Comparison of ENCODE assay signal across 9 cellular contexts in genomic region chr20:50226093-50226974, GRCh38. TPM values are rescaled to one million over a fixed set of nuclear protein-coding genes. Genes with fewer than 3 reads are reported as not detected.
DNase-seq lines count a peak whose midpoint lies in the region; ATAC-seq, FAIRE-seq and TF ChIP-seq lines count a peak whose summit lies in the region.
"Had no signal": no experiment of that assay in that cellular context is flagged by ENCODE, and none has a peak within 500 bp of the region (broad histone marks: within the 10 kb centered on the region; RNA-seq: fewer than 3 reads in every experiment).

No MANE protein-coding gene starts in this region.

- no peaks in the 10 kb centered on the region for H3K9me3 Mint-ChIP-seq in activated CD4-positive, alpha-beta memory T cell treated with anti-CD3 and anti-CD28 coated beads for 36 hours
- H3K9me3 Mint-ChIP-seq: CD8-positive, alpha-beta memory T cell had no signal

- ATAC-seq in thoracic aorta (ENCODE audit: insufficient number of reproducible peaks, low FRiP score, low read depth): no peak

- peak; percentile 44 to 58 for DNase-seq in activated T-cell treated with anti-CD3 and anti-CD28 coated beads, Interleukin-2, amount 50 U/mL, for 48 hours
- no peak for DNase-seq in activated T-cell treated with anti-CD3 and anti-CD28 coated beads, Interleukin-2, amount 50 U/mL, for 1 hour
- peak; percentile 54 for DNase-seq in activated CD4-positive, alpha-beta memory T cell treated with anti-CD3 and anti-CD28 coated beads for 36 hours
- DNase-seq in kidney epithelial cell (ENCODE audit: low read depth): peak; percentile 62
- peak; percentile 24 for DNase-seq in thoracic aorta (ENCODE audit: low spot score)
- no peak for DNase-seq in cortex of kidney (lab: John Stamatoyannopoulos, UW)
- DNase-seq in H54 (ENCODE audit: insufficient read length, low spot score): no peak
- no peak for DNase-seq in NCI-H1048 (lab: John Stamatoyannopoulos, UW)

- peak overlapping the region; percentile 16 for H3K27ac Mint-ChIP-seq in activated CD4-positive, alpha-beta memory T cell treated with anti-CD3 and anti-CD28 coated beads for 36 hours
- H3K27ac Mint-ChIP-seq: CD8-positive, alpha-beta memory T cell had no signal

- CTCF ChIA-PET in activated CD4-positive, alpha-beta memory T cell treated with anti-CD3 and anti-CD28 coated beads for 36 hours (lab: Charles Lee): no interaction called here

- no peak for TF ChIP-seq POLR2A in H54 (IDR thresholded peaks at IDR 0.05; ENCODE audit: low read depth, low read length)

- H3K4me3 Mint-ChIP-seq in activated CD4-positive, alpha-beta memory T cell treated with anti-CD3 and anti-CD28 coated beads for 36 hours: no peak overlapping the region
- H3K4me3 Mint-ChIP-seq: CD8-positive, alpha-beta memory T cell had no signal

- H3K4me3 ChIP-seq in kidney epithelial cell (ENCODE audit: low read depth, low read length): no peak overlapping the region
- H3K4me3 ChIP-seq in thoracic aorta: no peak overlapping the region

- FAIRE-seq in H54 (lab: Jason Lieb, UNC): no peak

- no peaks in the 10 kb centered on the region for H3K9me3 ChIP-seq in thoracic aorta

- H3K27me3 ChIP-seq in kidney epithelial cell (ENCODE audit: control insufficient read depth, insufficient read depth, low read length) (no peaks in the 10 kb centered on the region), thoracic aorta (replicated peaks; ENCODE audit: insufficient read depth) (no peaks in the 10 kb centered on the region)

- POLR2A ChIA-PET in activated CD4-positive, alpha-beta memory T cell treated with anti-CD3 and anti-CD28 coated beads for 36 hours (lab: Charles Lee): no interaction called here

- H3K36me3 ChIP-seq in kidney epithelial cell (ENCODE audit: control insufficient read depth, insufficient read depth, low read length): no peaks in the 10 kb centered on the region
- H3K36me3 ChIP-seq in thoracic aorta: no peaks in the 10 kb centered on the region

- H3K36me3 Mint-ChIP-seq in activated CD4-positive, alpha-beta memory T cell treated with anti-CD3 and anti-CD28 coated beads for 36 hours: no peaks in the 10 kb centered on the region
- H3K36me3 Mint-ChIP-seq: CD8-positive, alpha-beta memory T cell had no signal

- H3K27me3 Mint-ChIP-seq in activated CD4-positive, alpha-beta memory T cell treated with anti-CD3 and anti-CD28 coated beads for 36 hours: no peaks in the 10 kb centered on the region
- H3K27me3 Mint-ChIP-seq: CD8-positive, alpha-beta memory T cell had no signal

- H3K4me1 Mint-ChIP-seq in activated CD4-positive, alpha-beta memory T cell treated with anti-CD3 and anti-CD28 coated beads for 36 hours (ENCODE audit: low read depth): peaks cover 7% of the 10 kb centered on the region
- H3K4me1 Mint-ChIP-seq: CD8-positive, alpha-beta memory T cell had no signal

- TF ChIP-seq CTCF in kidney epithelial cell (IDR thresholded peaks at IDR 0.05; ENCODE audit: insufficient read depth, low read length, poor library complexity, severe bottlenecking) (no peak), thoracic aorta (IDR thresholded peaks at IDR 0.05) (no peak)

- H3K27ac ChIP-seq in thoracic aorta: peak overlapping the region; percentile 80 to 85

- intact Hi-C loops in activated CD4-positive, alpha-beta memory T cell treated with anti-CD3 and anti-CD28 coated beads for 36 hours (cut with micrococcal nuclease): no loop called here

- peaks cover 15 to 40% of the 10 kb centered on the region in 2 donors for H3K4me1 ChIP-seq in thoracic aorta (ENCODE audit: control insufficient read depth in 1 of 2, low read depth in 2 of 2)

RNA-seq across cellular contexts. Expression of gene CEBPB, which starts 35.7 kb away (rescaled TPM):
- total RNA-seq in activated CD4-positive, alpha-beta memory T cell treated with anti-CD3 and anti-CD28 coated beads for 36 hours: 10 to 100 TPM; 53.3 to 56.5 TPM
- 105 and 117 TPM in 2 replicates for total RNA-seq in kidney epithelial cell
- 100 to 1,000 TPM; 113 to 255 TPM for total RNA-seq in thoracic aorta

Comparison
In these comparisons a context has a peak if more than half of its experiments do, and no peak if none do; other contexts are left out.
1. DNase-seq: peak in activated T-cell treated with anti-CD3 and anti-CD28 coated beads, Interleukin-2, amount 50 U/mL, for 48 hours (2 of 2), activated CD4-positive, alpha-beta memory T cell treated with anti-CD3 and anti-CD28 coated beads for 36 hours (single experiment), kidney epithelial cell (single experiment) and thoracic aorta (single experiment); none in activated T-cell treated with anti-CD3 and anti-CD28 coated beads, Interleukin-2, amount 50 U/mL, for 1 hour (single experiment), cortex of kidney (single experiment), H54 (single experiment) and NCI-H1048 (single experiment).